In genomic region chr1:151072224-151072623, GRCh38 we compare ENCODE assay signal across 10 cellular contexts. TPM values are rescaled to one million over a fixed set of nuclear protein-coding genes. Genes with fewer than 3 reads are reported as not detected.
DNase-seq lines count a peak whose midpoint lies in the region; FAIRE-seq and TF ChIP-seq lines count a peak whose summit lies in the region.
"Had no signal": no experiment of that assay in that cellular context is flagged by ENCODE, and none has a peak within 500 bp of the region (broad histone marks: within the 10 kb centered on the region; RNA-seq: fewer than 3 reads in every experiment).

No MANE protein-coding gene starts in this region.

- H3K36me3 Mint-ChIP-seq in T-helper 2 cell treated with Interferon-gamma antibody and Interleukin-4, amounts not matched to agents 5 μg/mL and 100 μg/mL, for 36 hours (ENCODE audit: low read depth): peaks cover 17% of the 10 kb centered on the region

- peak overlapping the region; percentile 100 for H3K27ac Mint-ChIP-seq in T-helper 2 cell treated with Interferon-gamma antibody and Interleukin-4, amounts not matched to agents 5 μg/mL and 100 μg/mL, for 36 hours

- H3K9me3 Mint-ChIP-seq in T-helper 2 cell treated with Interferon-gamma antibody and Interleukin-4, amounts not matched to agents 5 μg/mL and 100 μg/mL, for 36 hours: no peaks in the 10 kb centered on the region

- no peak for TF ChIP-seq POLR2A in GM12891 (IDR thresholded peaks at IDR 0.05; ENCODE audit: low read depth, low read length)

- FAIRE-seq in GM12891 (lab: Jason Lieb, UNC): no peak

- H3K4me1 Mint-ChIP-seq in T-helper 2 cell treated with Interferon-gamma antibody and Interleukin-4, amounts not matched to agents 5 μg/mL and 100 μg/mL, for 36 hours (ENCODE audit: low read depth): peaks cover 15% of the 10 kb centered on the region

- no peaks in the 10 kb centered on the region for H3K9me3 ChIP-seq in osteoblast (ENCODE audit: low read depth, low read length)
- H3K9me3 ChIP-seq: body of pancreas had no signal

- H3K4me3 ChIP-seq in coronary artery: peak overlapping the region; percentile 91
- no peak overlapping the region for H3K4me3 ChIP-seq in osteoblast (ENCODE audit: insufficient read depth, low read length)
- H3K4me3 ChIP-seq: body of pancreas had no signal

- H3K27ac ChIP-seq in coronary artery (peak overlapping the region in 1 of 2 donors; percentile 99), osteoblast (ENCODE audit: low read depth, low read length) (no peak overlapping the region)

- peak overlapping the region; percentile 99 for H3K4me2 ChIP-seq in osteoblast (ENCODE audit: insufficient read depth, low read length)

- TF ChIP-seq CTCF in coronary artery (IDR thresholded peaks at IDR 0.05) (no peak), osteoblast (IDR thresholded peaks at IDR 0.05; ENCODE audit: extremely low read depth, low read depth, low read length) (no peak)

- H3K27me3 Mint-ChIP-seq in T-helper 2 cell treated with Interferon-gamma antibody and Interleukin-4, amounts not matched to agents 5 μg/mL and 100 μg/mL, for 36 hours (ENCODE audit: low read depth): no peaks in the 10 kb centered on the region

- peak overlapping the region; percentile 95 for H3K4me3 Mint-ChIP-seq in T-helper 2 cell treated with Interferon-gamma antibody and Interleukin-4, amounts not matched to agents 5 μg/mL and 100 μg/mL, for 36 hours

- peaks cover 12% of the 10 kb centered on the region for H3K79me2 ChIP-seq in osteoblast (ENCODE audit: insufficient read depth, low read length)

- H3K27me3 ChIP-seq in osteoblast (ENCODE audit: insufficient read depth, low read length): no peaks in the 10 kb centered on the region
- H3K27me3 ChIP-seq: body of pancreas had no signal

- peaks cover 10% of the 10 kb centered on the region for H3K36me3 ChIP-seq in osteoblast (ENCODE audit: insufficient read depth, low read length)

- DNase-seq in T-helper 2 cell treated with Interferon-gamma antibody and Interleukin-4, amounts not matched to agents 5 μg/mL and 100 μg/mL, for 36 hours (ENCODE audit: low spot score): no peak
- DNase-seq in T-helper 2 cell (no peak), NCI-H1930 (lab: John Stamatoyannopoulos, UW) (peak; percentile 62 to 63), coronary artery (ENCODE audit: low spot score) (no peak), osteoblast (ENCODE audit: insufficient read length, low spot score, missing footprints) (no peak), SKM-1 (lab: John Stamatoyannopoulos, UW; ENCODE audit: unreplicated experiment) (no peak), DMS79 treated with DMSO at 0.1 percent for 48 hours (lab: John Stamatoyannopoulos, UW) (no peak), GM12891 (ENCODE audit: insufficient read length, low spot score) (no peak)
- DNase-seq: NCI-H2107 had no signal

- H4K20me1 ChIP-seq in osteoblast (ENCODE audit: insufficient read depth, low read length): no peaks in the 10 kb centered on the region

- H2AFZ ChIP-seq in osteoblast (ENCODE audit: low read length): no peak overlapping the region

- peaks cover 7% of the 10 kb centered on the region for H3K4me1 ChIP-seq in osteoblast (ENCODE audit: insufficient read depth, low read length)

TF ChIP-seq in GM12891, 5 proteins besides CTCF, POLR2A, EP300 and RAD21:
- TF ChIP-seq SPI1 (IDR thresholded peaks at IDR 0.05; ENCODE audit: low read depth, low read length): no peak
- no peak for TF ChIP-seq POLR2AphosphoS5 (IDR thresholded peaks at IDR 0.05; ENCODE audit: low read depth, low read length)
- TF ChIP-seq TAF1 (IDR thresholded peaks at IDR 0.05; ENCODE audit: low read depth, low read length): no peak
- no peak for TF ChIP-seq POU2F2 (IDR thresholded peaks at IDR 0.05; ENCODE audit: low read depth, low read length)
- no peak for TF ChIP-seq PAX5 (IDR thresholded peaks at IDR 0.05; ENCODE audit: insufficient read depth, low read length, severe bottlenecking)

RNA-seq across cellular contexts. Expression of gene GABPB2, which starts 1.7 kb away (rescaled TPM):
- 15.6 and 16.3 TPM in 2 replicates for total RNA-seq in osteoblast
- 3.6 TPM for polyA plus RNA-seq in GM12891 (2012; ENCODE audit: low read depth, missing spikeins)

RNA-seq across cellular contexts. Expression of gene MLLT11, which starts 12.0 kb away (rescaled TPM):
- total RNA-seq in osteoblast: 1.4 and 1.8 TPM in 2 replicates
- 4.5 TPM for polyA plus RNA-seq in GM12891 (2012; ENCODE audit: low read depth, missing spikeins)

RNA-seq across cellular contexts. Expression of gene CDC42SE1, which starts 12.8 kb away (rescaled TPM):
- total RNA-seq in osteoblast: 44.8 and 49.6 TPM in 2 replicates
- polyA plus RNA-seq in GM12891 (2012; ENCODE audit: low read depth, missing spikeins): 51.2 TPM

RNA-seq across cellular contexts. Expression of gene C1orf56, which starts 24.7 kb away (rescaled TPM):
- 4.4 and 5.4 TPM in 2 replicates for total RNA-seq in osteoblast
- 1.2 TPM for polyA plus RNA-seq in GM12891 (2012; ENCODE audit: low read depth, missing spikeins)

RNA-seq across cellular contexts. Expression of gene BNIPL, which starts 35.8 kb away (rescaled TPM):
- under 0.01 and 1.2 TPM in 2 replicates for total RNA-seq in osteoblast
- polyA plus RNA-seq in GM12891 (2012; ENCODE audit: low read depth, missing spikeins): 0.31 TPM

Comparison
In these comparisons a context has a peak if more than half of its experiments do, and no peak if none do; other contexts are left out.
1. DNase-seq: peak in NCI-H1930 (2 of 2); none in T-helper 2 cell treated with Interferon-gamma antibody and Interleukin-4, amounts not matched to agents 5 μg/mL and 100 μg/mL, for 36 hours (single experiment), T-helper 2 cell (0 of 5), coronary artery (single experiment), osteoblast (single experiment), SKM-1 (single experiment), DMS79 treated with DMSO at 0.1 percent for 48 hours (single experiment) and GM12891 (single experiment).